Comparison of ENCODE assay signal across 22 cellular contexts in genomic region chr2:94622113-94622618, GRCh38.
"Had no signal": no experiment of that assay in that cellular context is flagged by ENCODE, and none has a peak within 500 bp of the region (broad histone marks: within the 10 kb centered on the region; RNA-seq: fewer than 3 reads in every experiment).

No MANE protein-coding gene starts in this region.

- H3K27ac Mint-ChIP-seq: activated CD4-positive, alpha-beta memory T cell treated with anti-CD3 and anti-CD28 coated beads for 36 hours; activated naive CD8-positive, alpha-beta T cell treated with anti-CD3 and anti-CD28 coated beads, Interleukin-2, amount 10 ng/mL, durations not matched to agents 7 days and 5 days; endodermal cell; memory B cell; naive B cell; stimulated activated effector memory CD8-positive, alpha-beta T cell treated with anti-CD3 and anti-CD28 coated beads, Interleukin-12 subunit alpha, Interleukin-12 subunit beta, amount 100 ng/mL, for 72 hours; WTC11 had no signal

- H3K4me1 ChIP-seq: body of pancreas, left lung, stomach, upper lobe of left lung had no signal

- H3K4me3 ChIP-seq: body of pancreas, left lung, mucosa of descending colon, ovary, stomach, upper lobe of left lung had no signal

- H3K9me3 ChIP-seq: body of pancreas, left lung, mucosa of descending colon, ovary, upper lobe of left lung had no signal

- ATAC-seq: body of pancreas; left lung; mucosa of descending colon; sciatic nerve; stimulated activated effector memory CD8-positive, alpha-beta T cell treated with anti-CD3 and anti-CD28 coated beads, Interleukin-12 subunit alpha, Interleukin-12 subunit beta, amount 100 ng/mL, for 72 hours; WTC11 had no signal

- H3K36me3 Mint-ChIP-seq: activated CD4-positive, alpha-beta memory T cell treated with anti-CD3 and anti-CD28 coated beads for 36 hours; activated naive CD8-positive, alpha-beta T cell treated with anti-CD3 and anti-CD28 coated beads, Interleukin-2, amount 10 ng/mL, durations not matched to agents 7 days and 5 days; memory B cell; naive B cell; stimulated activated effector memory CD8-positive, alpha-beta T cell treated with anti-CD3 and anti-CD28 coated beads, Interleukin-12 subunit alpha, Interleukin-12 subunit beta, amount 100 ng/mL, for 72 hours had no signal

- DNase-seq: activated CD4-positive, alpha-beta memory T cell treated with anti-CD3 and anti-CD28 coated beads for 36 hours; activated CD4-positive, alpha-beta T cell treated with anti-CD3 and anti-CD28 coated beads for 4 hours; activated naive CD8-positive, alpha-beta T cell treated with anti-CD3 and anti-CD28 coated beads, Interleukin-2, amount 10 ng/mL, durations not matched to agents 7 days and 5 days; activated T-cell treated with anti-CD3 and anti-CD28 coated beads for 4 hours; amygdala; endodermal cell; foreskin melanocyte; glutamatergic neuron; islet precursor cell; left lung; naive B cell; ovary; stimulated activated CD4-positive, alpha-beta T cell treated with anti-CD3 and anti-CD28 coated beads, Interleukin-4, amount 100 ng/mL, for 24 hours; stomach had no signal

- H3K4me1 Mint-ChIP-seq: activated naive CD8-positive, alpha-beta T cell treated with anti-CD3 and anti-CD28 coated beads, Interleukin-2, amount 10 ng/mL, durations not matched to agents 7 days and 5 days; endodermal cell; memory B cell; naive B cell; stimulated activated effector memory CD8-positive, alpha-beta T cell treated with anti-CD3 and anti-CD28 coated beads, Interleukin-12 subunit alpha, Interleukin-12 subunit beta, amount 100 ng/mL, for 72 hours; WTC11 had no signal

- H3K27me3 Mint-ChIP-seq: activated CD4-positive, alpha-beta memory T cell treated with anti-CD3 and anti-CD28 coated beads for 36 hours had no signal

- H3K36me3 ChIP-seq: left lung, ovary, stomach, upper lobe of left lung had no signal

- H3K9me3 Mint-ChIP-seq: activated CD4-positive, alpha-beta memory T cell treated with anti-CD3 and anti-CD28 coated beads for 36 hours; activated naive CD8-positive, alpha-beta T cell treated with anti-CD3 and anti-CD28 coated beads, Interleukin-2, amount 10 ng/mL, durations not matched to agents 7 days and 5 days; memory B cell had no signal

- H3K4me3 Mint-ChIP-seq: activated CD4-positive, alpha-beta memory T cell treated with anti-CD3 and anti-CD28 coated beads for 36 hours; activated naive CD8-positive, alpha-beta T cell treated with anti-CD3 and anti-CD28 coated beads, Interleukin-2, amount 10 ng/mL, durations not matched to agents 7 days and 5 days; endodermal cell; memory B cell; stimulated activated effector memory CD8-positive, alpha-beta T cell treated with anti-CD3 and anti-CD28 coated beads, Interleukin-12 subunit alpha, Interleukin-12 subunit beta, amount 100 ng/mL, for 72 hours; WTC11 had no signal

- H3K27ac ChIP-seq: body of pancreas, epithelial cell of prostate, left lung, ovary, stomach, upper lobe of left lung had no signal

- H3K27me3 ChIP-seq: body of pancreas, ovary, upper lobe of left lung had no signal
